Comparison of ENCODE assay signal across 18 cellular contexts in the genomic region with DNA sequence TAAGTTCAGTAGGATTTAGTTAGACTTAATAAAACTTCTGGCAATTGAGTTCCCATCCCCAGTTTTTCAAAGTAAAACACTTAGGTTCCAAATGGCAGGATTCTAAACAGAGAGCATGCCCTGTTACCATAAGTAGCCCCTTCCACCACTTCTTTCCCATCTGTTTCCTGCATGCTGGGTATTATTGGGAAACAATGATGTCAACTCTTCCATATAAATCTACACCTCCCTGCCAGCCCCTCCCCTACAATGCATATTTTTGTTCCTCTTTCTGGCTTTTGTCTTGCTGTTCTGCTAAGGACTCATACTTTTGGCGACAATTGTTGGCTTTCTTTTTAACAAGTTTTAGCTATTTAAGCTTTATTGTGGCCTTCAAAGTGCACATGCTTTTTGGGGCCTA. TPM values are rescaled to one million over a fixed set of nuclear protein-coding genes. Genes with fewer than 3 reads are reported as not detected.
A peak's percentile ranks its signal among the peaks of the same experiment; 100 is the strongest.
DNase-seq lines count a peak whose midpoint lies in the region; FAIRE-seq and TF ChIP-seq lines count a peak whose summit lies in the region.
"Had no signal": no experiment of that assay in that cellular context is flagged by ENCODE, and none has a peak within 500 bp of the region (broad histone marks: within the 10 kb centered on the region; RNA-seq: fewer than 3 reads in every experiment).

No MANE protein-coding gene starts in this region.

- intact Hi-C loops in endothelial cell of umbilical vein (cut with micrococcal nuclease) = loop anchor here (1.0 kb wide), 1 partner anchor 11 kb away; the partner anchor contains the start of gene ARHGAP31

- peaks cover 2% of the 10 kb centered on the region for H3K36me3 Mint-ChIP-seq in mesothelial cell of epicardium

- peaks cover 9% of the 10 kb centered on the region for H3K9me3 Mint-ChIP-seq in mesothelial cell of epicardium
- H3K9me3 Mint-ChIP-seq: GM23338 had no signal

- no peaks in the 10 kb centered on the region for H3K27me3 Mint-ChIP-seq in mesothelial cell of epicardium (ENCODE audit: low read depth)

- H3K27ac ChIP-seq in endothelial cell of umbilical vein (ENCODE audit: insufficient read depth, low read depth, low read length) (peak overlapping the region; percentile 23), osteoblast (ENCODE audit: low read depth, low read length) (peak overlapping the region; percentile 48)
- H3K27ac ChIP-seq: PC-9 had no signal

- peak; percentile 60 for FAIRE-seq in endothelial cell of umbilical vein (lab: Jason Lieb, UNC)
- FAIRE-seq: frontal cortex had no signal

- no peaks in the 10 kb centered on the region for H4K20me1 ChIP-seq in endothelial cell of umbilical vein (replicated peaks; ENCODE audit: control insufficient read depth, extremely low read depth, insufficient read depth, low read length)
- H4K20me1 ChIP-seq in osteoblast (ENCODE audit: insufficient read depth, low read length) = no peaks in the 10 kb centered on the region

- H3K4me3 ChIP-seq in endothelial cell of umbilical vein (replicated peaks in 1 of 3; ENCODE audit: insufficient read depth in 1 of 3, low read depth in 1 of 3, low read length in 3 of 3) (no peak overlapping the region), osteoblast (ENCODE audit: insufficient read depth, low read length) (no peak overlapping the region)
- H3K4me3 ChIP-seq: GM23338, PC-9 had no signal

- H3K4me1 Mint-ChIP-seq in mesothelial cell of epicardium = peaks cover 12% of the 10 kb centered on the region

- BruUV-seq in endothelial cell of umbilical vein (replicated peaks; lab: Mats Ljungman, UMichigan) = no TSS peak

- peak; percentile 44 for DNase-seq in GDM1 (lab: John Stamatoyannopoulos, UW)
- peak; percentile 42 for DNase-seq in OCI-M1 (lab: John Stamatoyannopoulos, UW)
- DNase-seq in endothelial cell of umbilical vein (ENCODE audit: low read depth, low spot score) = peak; percentile 85
- DNase-seq in osteoblast (ENCODE audit: insufficient read length, low spot score, missing footprints) = no peak
- no peak for DNase-seq in COLO829 (ENCODE audit: low spot score)
- no peak for DNase-seq in mesothelial cell of epicardium (ENCODE audit: low spot score in 2 of 2, unreplicated experiment in 2 of 2)
- DNase-seq in central memory CD4-positive, alpha-beta T cell = no peak
- DNase-seq: activated CD4-positive, CD25-positive, alpha-beta regulatory T cell treated with anti-CD3 and anti-CD28 coated beads, Interleukin-2, amount 50 U/mL, for 72 hours; activated naive CD4-positive, alpha-beta T cell treated with Interleukin-2 at 50 U/mL for 16 hours; BE2C; NCI-H187 treated with DMSO at 0.1 percent for 48 hours; NCI-H510A; PC-9; right cardiac atrium; T-helper 1 cell had no signal

- no peak for TF ChIP-seq POLR2A in endothelial cell of umbilical vein (IDR thresholded peaks at IDR 0.05; ENCODE audit: low read depth, low read length)

- dilution Hi-C loops in endothelial cell of umbilical vein (cut with MboI; ENCODE audit: extremely low pct_ligation_motif_present, low sequenced_read_pairs) = no loop called here

- peaks cover 93% of the 10 kb centered on the region for H3K79me2 ChIP-seq in endothelial cell of umbilical vein (ENCODE audit: control insufficient read depth, insufficient read depth, low read length)
- peaks cover 71% of the 10 kb centered on the region for H3K79me2 ChIP-seq in osteoblast (ENCODE audit: insufficient read depth, low read length)

- H3K9ac ChIP-seq in endothelial cell of umbilical vein (replicated peaks; ENCODE audit: extremely low read depth, insufficient read depth, low read length) = no peak overlapping the region

- POLR2A ChIA-PET in endothelial cell of umbilical vein (lab: Charles Lee) = interaction anchor here (0.7 kb wide), 1 partner anchor 10 kb away, joined by 4 read pairs; no protein-coding TSS in a partner anchor

- no peak overlapping the region for H3K4me3 Mint-ChIP-seq in mesothelial cell of epicardium
- H3K4me3 Mint-ChIP-seq: GM23338, neural crest cell had no signal

- peaks cover 3 to 6% of the 10 kb centered on the region in 2 experiments for H3K36me3 ChIP-seq in endothelial cell of umbilical vein (ENCODE audit: control insufficient read depth in 2 of 2, extremely low read depth in 1 of 2, insufficient read depth in 2 of 2, low read length in 2 of 2)
- peaks cover 25% of the 10 kb centered on the region for H3K36me3 ChIP-seq in osteoblast (ENCODE audit: insufficient read depth, low read length)
- H3K36me3 ChIP-seq: BE2C had no signal

- no peaks in the 10 kb centered on the region for H3K9me1 ChIP-seq in endothelial cell of umbilical vein (replicated peaks; ENCODE audit: control insufficient read depth, extremely low read depth, insufficient read depth, low read length)

- H3K4me1 ChIP-seq in endothelial cell of umbilical vein (ENCODE audit: control insufficient read depth, extremely low read depth, insufficient read depth, low read length) = peaks cover 30% of the 10 kb centered on the region
- H3K4me1 ChIP-seq in osteoblast (ENCODE audit: insufficient read depth, low read length) = peaks cover 69% of the 10 kb centered on the region
- H3K4me1 ChIP-seq: BE2C had no signal

- H3K4me2 ChIP-seq in endothelial cell of umbilical vein (ENCODE audit: insufficient read depth, low read length) (no peak overlapping the region), osteoblast (ENCODE audit: insufficient read depth, low read length) (no peak overlapping the region)
- H3K4me2 ChIP-seq: GM23338, PC-9 had no signal

- no peak overlapping the region for H3K27ac Mint-ChIP-seq in mesothelial cell of epicardium
- H3K27ac Mint-ChIP-seq: GM23338 had no signal

- CTCF ChIA-PET in endothelial cell of umbilical vein (lab: Charles Lee) = interaction anchor here (1.0 to 2.9 kb wide), 6 partner anchors 10 to 64 kb away, joined by 3 to 11 read pairs (median 5); no protein-coding TSS in a partner anchor

- H3K9me3 ChIP-seq in endothelial cell of umbilical vein (replicated peaks; ENCODE audit: control insufficient read depth, insufficient read depth, low read length) (no peaks in the 10 kb centered on the region), osteoblast (ENCODE audit: low read depth, low read length) (no peaks in the 10 kb centered on the region)
- H3K9me3 ChIP-seq: BE2C had no signal

- no peaks in the 10 kb centered on the region for H3K27me3 ChIP-seq in endothelial cell of umbilical vein (ENCODE audit: control insufficient read depth in 2 of 2, insufficient read depth in 2 of 2, low read length in 2 of 2)
- H3K27me3 ChIP-seq in osteoblast (ENCODE audit: insufficient read depth, low read length) = no peaks in the 10 kb centered on the region
- H3K27me3 ChIP-seq: BE2C had no signal

- H2AFZ ChIP-seq in endothelial cell of umbilical vein (ENCODE audit: low read depth, low read length) (no peak overlapping the region), osteoblast (ENCODE audit: low read length) (no peak overlapping the region)
- H2AFZ ChIP-seq: GM23338, PC-9 had no signal

- TF ChIP-seq CTCF in endothelial cell of umbilical vein (IDR thresholded peaks at IDR 0.05; ENCODE audit: extremely low read depth in 1 of 2, insufficient read depth in 1 of 2, low read depth in 1 of 2, low read length in 2 of 2) (no peak), osteoblast (IDR thresholded peaks at IDR 0.05; ENCODE audit: extremely low read depth, low read depth, low read length) (no peak), mesothelial cell of epicardium (IDR thresholded peaks at IDR 0.05; ENCODE audit: unreplicated experiment) (no peak)

TF ChIP-seq in endothelial cell of umbilical vein, 7 proteins besides CTCF, POLR2A, EP300 and RAD21:
- no peak for TF ChIP-seq GATA2 (IDR thresholded peaks at IDR 0.05; ENCODE audit: insufficient read depth, insufficient read length, low read depth, low read length)
- TF ChIP-seq JUN (IDR thresholded peaks at IDR 0.05; ENCODE audit: borderline replicate concordance, insufficient read depth, insufficient read length, low read depth) = peak; percentile 53
- TF ChIP-seq FOS (IDR thresholded peaks at IDR 0.05; ENCODE audit: borderline replicate concordance, insufficient read depth, low read length) = no peak

RNA-seq across cellular contexts. Expression of gene ARHGAP31, which starts 11.1 kb away (rescaled TPM):
- total RNA-seq in endothelial cell of umbilical vein (64.8 and 65.8 TPM in 2 replicates), osteoblast (41.5 and 56.5 TPM in 2 replicates), mesothelial cell of epicardium (9.1 to 9.7 TPM (median 9.2 TPM) in 3 replicates)
- polyA plus RNA-seq in endothelial cell of umbilical vein = 20.1 and 25.5 TPM in 2 replicates
- 22.9 and 25.4 TPM in 2 replicates for polyA plus RNA-seq in endothelial cell of umbilical vein (2011; cell fraction: cytosol; rRNA removed)
- 26.6 and 29.0 TPM in 2 replicates for polyA plus RNA-seq in endothelial cell of umbilical vein (2011; cell fraction: nucleus; rRNA removed)
- 17.0 and 24.7 TPM in 2 replicates for polyA plus RNA-seq in endothelial cell of umbilical vein (2012)
- 78.6 and 96.2 TPM in 2 replicates for polyA minus RNA-seq in endothelial cell of umbilical vein
- polyA minus RNA-seq in endothelial cell of umbilical vein (2011; cell fraction: cytosol; rRNA and poly(A)+ RNA removed) = not detected
- 39.7 and 43.3 TPM in 2 replicates for polyA minus RNA-seq in endothelial cell of umbilical vein (2011; cell fraction: nucleus; rRNA and poly(A)+ RNA removed)

Comparison
In these comparisons a context has a peak if more than half of its experiments do, and no peak if none do; other contexts are left out.
1. DNase-seq: peak in GDM1 (single experiment), OCI-M1 (single experiment) and endothelial cell of umbilical vein (single experiment); none in osteoblast (single experiment), COLO829 (single experiment), mesothelial cell of epicardium (0 of 2) and central memory CD4-positive, alpha-beta T cell (single experiment).